8 cellular contexts compared by ENCODE assay signal in the genomic region with DNA sequence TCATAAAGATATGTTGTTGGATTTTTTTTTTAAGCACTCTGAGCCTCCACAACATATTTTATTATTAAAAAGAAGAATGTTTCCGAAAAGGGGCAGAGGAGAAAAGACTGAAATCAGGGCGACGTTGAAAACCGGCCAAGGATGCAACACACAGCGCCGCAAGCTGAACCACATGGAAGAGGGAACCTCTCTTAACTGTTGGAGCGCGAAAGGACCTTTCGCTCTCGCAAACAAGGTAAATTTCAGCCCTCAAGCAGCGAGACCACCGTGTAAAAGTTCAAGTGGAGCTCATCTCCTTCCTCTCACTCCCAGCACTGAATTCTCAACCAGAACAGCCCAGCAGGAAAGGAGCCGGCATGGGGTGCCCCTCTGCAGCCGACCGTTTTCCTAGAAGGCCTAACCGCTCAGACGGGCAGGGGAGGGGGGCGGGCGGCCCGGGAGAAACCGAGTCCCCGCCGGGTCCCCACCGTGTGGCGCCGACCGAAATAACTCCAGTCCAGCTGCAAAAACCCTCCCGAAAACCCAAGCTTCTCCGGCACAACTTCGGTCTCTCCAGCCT. TPM values are rescaled to one million over a fixed set of nuclear protein-coding genes. Genes with fewer than 3 reads are reported as not detected.
DNase-seq lines count a peak whose midpoint lies in the region; ATAC-seq and TF ChIP-seq lines count a peak whose summit lies in the region.

No MANE protein-coding gene starts in this region.

- H3K4me1 ChIP-seq in SJCRH30, result 0 out of 2 replicates have a peak, but pooled peaks cover 4% of the 10 kb centered on the region

- H3K4me3 Mint-ChIP-seq in CD14-positive monocyte, result peak overlapping the region; percentile 83 to 97
- peak overlapping the region; percentile 80 to 95 (median 89) for H3K4me3 Mint-ChIP-seq in naive thymus-derived CD8-positive, alpha-beta T cell

- POLR2A ChIA-PET in naive thymus-derived CD8-positive, alpha-beta T cell (lab: Charles Lee), result no interaction called here

- H3K4me3 ChIP-seq in SJCRH30, result peak overlapping the region; percentile 92
- H3K4me3 ChIP-seq in epithelial cell of esophagus (ENCODE audit: low read length), result peak overlapping the region; percentile 73

- ATAC-seq in GM18873 (IDR thresholded peaks at IDR 0.05; ENCODE audit: low FRiP score, unreplicated experiment), result peak; percentile 11
- peak; percentile 12 for ATAC-seq in HG03103 (IDR thresholded peaks at IDR 0.05; ENCODE audit: low read depth, unreplicated experiment)
- peak; percentile 3 to 15 for ATAC-seq in naive thymus-derived CD8-positive, alpha-beta T cell

- H3K9me3 Mint-ChIP-seq in CD14-positive monocyte, result peaks cover 0 to 3% (median 0%) of the 10 kb centered on the region in 7 donors
- H3K9me3 Mint-ChIP-seq in naive thymus-derived CD8-positive, alpha-beta T cell, result no peaks in the 10 kb centered on the region

- H3K36me3 Mint-ChIP-seq in CD14-positive monocyte, result peaks cover 0 to 2% of the 10 kb centered on the region in 2 donors
- H3K36me3 Mint-ChIP-seq in naive thymus-derived CD8-positive, alpha-beta T cell, result no peaks in the 10 kb centered on the region

- no peaks in the 10 kb centered on the region for H3K9me3 ChIP-seq in SJCRH30 (replicated peaks)

- peaks cover 31 to 54% (median 32%) of the 10 kb centered on the region in 3 donors for H3K27me3 Mint-ChIP-seq in CD14-positive monocyte (ENCODE audit: low read depth in 3 of 3)
- peaks cover 31 to 47% (median 37%) of the 10 kb centered on the region in 5 donors for H3K27me3 Mint-ChIP-seq in naive thymus-derived CD8-positive, alpha-beta T cell

- no peak for TF ChIP-seq CTCF in CD14-positive monocyte (IDR thresholded peaks at IDR 0.05)
- no peak for TF ChIP-seq CTCF in epithelial cell of esophagus (IDR thresholded peaks at IDR 0.05; ENCODE audit: insufficient read depth, low read depth, low read length, missing control alignments)

- H3K27ac ChIP-seq in SJCRH30, result peak overlapping the region; percentile 46

- H3K4me1 Mint-ChIP-seq in CD14-positive monocyte, result peaks cover 21% of the 10 kb centered on the region
- peaks cover 8 to 26% (median 18%) of the 10 kb centered on the region in 4 donors for H3K4me1 Mint-ChIP-seq in naive thymus-derived CD8-positive, alpha-beta T cell

- DNase-seq in CD14-positive monocyte (ENCODE audit: low spot score) (no peak), SJCRH30 (peak; percentile 22 to 50), epithelial cell of esophagus (ENCODE audit: low read depth) (peak; percentile 29), GOT3 (lab: John Stamatoyannopoulos, UW) (no peak)
- peak in 2 of 10 donors; percentile 7 to 10 for DNase-seq in naive thymus-derived CD8-positive, alpha-beta T cell
- no peak for DNase-seq in stimulated activated CD4-positive, alpha-beta T cell treated with anti-CD3 and anti-CD28 coated beads, Interleukin-4, amount 100 ng/mL, for 1 hour

- intact Hi-C loops in CD14-positive monocyte (cut with micrococcal nuclease), result no loop called here

- H3K36me3 ChIP-seq in SJCRH30, result no peaks in the 10 kb centered on the region

- H3K27me3 ChIP-seq in SJCRH30, result no peaks in the 10 kb centered on the region

- peak overlapping the region in 1 of 7 donors; percentile 31 for H3K27ac Mint-ChIP-seq in CD14-positive monocyte
- H3K27ac Mint-ChIP-seq in naive thymus-derived CD8-positive, alpha-beta T cell, result peak overlapping the region in 1 of 10 donors; percentile 53

RNA-seq across cellular contexts. Expression of a gene that starts 0.6 kb away (rescaled TPM):
- polyA plus RNA-seq in CD14-positive monocyte, result under 1 TPM in 1 of 2 donors, not detected in 1; 0.07 TPM
- 8.7 and 9.8 TPM in 2 replicates for total RNA-seq in SJCRH30 (2014; rRNA removed; shearing (Covaris generic))
- total RNA-seq in naive thymus-derived CD8-positive, alpha-beta T cell, result under 1 TPM; 0.11 to 0.18 TPM
- polyA plus RNA-seq in naive thymus-derived CD8-positive, alpha-beta T cell, result under 1 TPM in 2 of 3 donors, not detected in 1; 0.04 to 0.10 TPM

Comparison
In these comparisons a context has a peak if more than half of its experiments do, and no peak if none do; other contexts are left out.
1. DNase-seq: peak in SJCRH30 (2 of 2) and epithelial cell of esophagus (single experiment); none in CD14-positive monocyte (single experiment), GOT3 (single experiment) and stimulated activated CD4-positive, alpha-beta T cell treated with anti-CD3 and anti-CD28 coated beads, Interleukin-4, amount 100 ng/mL, for 1 hour (single experiment).
2. Peak in every context shown above with its lines, with median percentiles within 50 percentile points of each other: ATAC-seq.